In the genomic region with DNA sequence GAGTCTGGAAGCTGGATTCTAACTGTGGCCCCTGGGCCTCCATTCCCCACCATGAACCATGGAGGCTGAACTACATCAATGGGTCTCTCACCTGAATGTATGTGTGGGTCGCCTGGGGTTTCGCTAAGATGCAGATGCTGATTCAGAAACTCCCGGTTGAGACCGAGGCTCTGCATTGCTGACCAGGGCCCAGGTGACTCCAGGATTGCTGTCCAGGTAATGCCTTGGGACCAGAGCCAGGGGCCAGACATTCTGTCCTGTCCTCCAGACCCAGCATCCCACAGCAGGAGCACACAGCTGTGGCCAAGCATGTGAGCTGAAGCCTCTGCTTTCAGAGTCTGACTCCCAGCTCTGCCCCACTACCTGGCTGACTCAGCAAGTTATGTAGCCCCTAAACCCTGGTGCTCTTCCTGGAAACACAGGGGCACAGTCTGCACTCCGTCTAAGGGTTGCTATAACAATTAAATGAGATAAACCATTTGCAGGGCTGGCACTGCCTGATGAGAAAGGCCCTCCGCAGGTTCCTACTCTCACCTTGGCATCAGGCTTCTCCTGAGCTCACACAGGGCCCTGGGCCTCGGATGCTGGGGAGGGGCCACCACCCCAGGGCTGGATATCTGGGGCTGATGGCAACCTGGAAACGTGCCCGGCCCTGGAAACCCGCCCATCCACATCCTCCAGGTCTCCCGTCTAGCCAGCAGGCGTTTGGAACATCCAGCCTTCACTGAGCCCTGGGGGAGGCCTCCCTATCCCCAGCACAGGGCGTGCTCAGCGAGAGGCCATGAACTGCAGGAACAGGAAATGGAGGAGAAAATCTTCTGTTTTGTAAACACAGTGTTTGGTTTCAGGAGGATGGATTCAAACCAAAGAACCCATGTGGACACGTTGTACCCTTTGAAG, we compare ENCODE assay signal across 12 cellular contexts.
A peak's percentile ranks its signal among the peaks of the same experiment; 100 is the strongest.
DNase-seq lines count a peak whose midpoint lies in the region; ATAC-seq, FAIRE-seq and TF ChIP-seq lines count a peak whose summit lies in the region.
"Had no signal": no experiment of that assay in that cellular context is flagged by ENCODE, and none has a peak within 500 bp of the region (broad histone marks: within the 10 kb centered on the region; RNA-seq: fewer than 3 reads in every experiment).

No MANE protein-coding gene starts in this region.

- ATAC-seq in HG03196 (IDR thresholded peaks at IDR 0.05; ENCODE audit: unreplicated experiment) (no peak), GM18867 (IDR thresholded peaks at IDR 0.05; ENCODE audit: unreplicated experiment) (no peak)

- no peak overlapping the region for H2BK120ac ChIP-seq in H1 (replicated peaks; ENCODE audit: low read depth, low read length)

- TF ChIP-seq CTCF in H1 (IDR thresholded peaks at IDR 0.05; ENCODE audit: control extremely low read depth in 1 of 3, insufficient read depth in 1 of 3, low read depth in 1 of 3, low read length in 3 of 3) (no peak), osteocyte (IDR thresholded peaks at IDR 0.05) (no peak)

- H3K9me3 ChIP-seq in H1 (ENCODE audit: insufficient read depth in 2 of 2, low read depth in 1 of 2, low read length in 1 of 2): peaks cover 0 to 2% of the 10 kb centered on the region in 2 experiments; a peak in 1 of 4 replicates
- H3K9me3 ChIP-seq: colonic mucosa had no signal

- POLR2A ChIA-PET in H1 (lab: Charles Lee; ENCODE audit: partially characterized antibody): no interaction called here

- H3K4me1 ChIP-seq in H1 (replicated peaks in 1 of 4; ENCODE audit: control insufficient read depth in 3 of 4, insufficient read depth in 4 of 4, low read length in 3 of 4): no peaks in the 10 kb centered on the region; a peak in 2 of 7 replicates
- H3K4me1 ChIP-seq: colonic mucosa had no signal

- H3K36me3 ChIP-seq in H1 (ENCODE audit: control insufficient read depth in 2 of 4, insufficient read depth in 4 of 4, low read length in 3 of 4): no peaks in the 10 kb centered on the region; a peak in 1 of 8 replicates
- H3K36me3 ChIP-seq: colonic mucosa had no signal

- WGBS in H1 (ENCODE audit: extremely low coverage in 1 of 2, insufficient coverage in 1 of 2, insufficient read length in 1 of 2, insufficient replicate concordance in 2 of 2, low coverage in 1 of 2, low lambda C conversion rate in 2 of 2, missing lambda C conversion rate in 1 of 2), 2 experiments: 83% methylated on average over 15 of the region's 15 CpGs; no CpG with 5 or more reads in 1 of the 2 experiments

- H3K79me1 ChIP-seq in H1 (ENCODE audit: low read depth, low read length): no peaks in the 10 kb centered on the region

- CTCF ChIA-PET in H1 (lab: Charles Lee; ENCODE audit: partially characterized antibody): interaction anchor here (0.7 kb wide), 1 partner anchor 73 kb away, joined by 3 read pairs; no protein-coding TSS in a partner anchor

- H3K9ac ChIP-seq in H1 (replicated peaks in 1 of 4; ENCODE audit: extremely low read depth in 1 of 4, low read depth in 3 of 4, low read length in 3 of 4): no peak overlapping the region

- no peak overlapping the region for H3K23ac ChIP-seq in H1 (ENCODE audit: insufficient read length)

- no peak overlapping the region for H2BK15ac ChIP-seq in H1 (ENCODE audit: low read length)

- no peak for TF ChIP-seq RAD21 in H1 (IDR thresholded peaks at IDR 0.05 in 1 of 2, conservative IDR thresholded peaks at IDR 0.05 in 1 of 2; ENCODE audit: low read depth in 2 of 2, low read length in 2 of 2)

- no peaks in the 10 kb centered on the region for H3K79me2 ChIP-seq in H1 (ENCODE audit: control insufficient read depth in 1 of 2, insufficient read depth in 2 of 2, low read length in 2 of 2)

- no peaks in the 10 kb centered on the region for H3K4me1 Mint-ChIP-seq in osteocyte (ENCODE audit: unreplicated experiment)

- no peak overlapping the region for H3K56ac ChIP-seq in H1 (replicated peaks; ENCODE audit: insufficient read length, low read depth, low read length)

- no peak overlapping the region for H3K4me3 ChIP-seq in H1 (ENCODE audit: extremely low read depth in 1 of 4, insufficient read depth in 2 of 4, low read depth in 3 of 4, low read length in 4 of 4)
- H3K4me3 ChIP-seq: colonic mucosa had no signal

- no peaks in the 10 kb centered on the region for H3K23me2 ChIP-seq in H1 (ENCODE audit: low read depth, low read length)

- H4K8ac ChIP-seq in H1 (ENCODE audit: extremely low read depth, insufficient read depth, low read length): no peak overlapping the region; the same call in 1 of the 2 replicates

- no peaks in the 10 kb centered on the region for H3K27me3 Mint-ChIP-seq in osteocyte (ENCODE audit: unreplicated experiment)

- no peak overlapping the region for H3K14ac ChIP-seq in H1 (ENCODE audit: insufficient read length)

- H2BK20ac ChIP-seq in H1 (ENCODE audit: low read length): 0 out of 2 replicates have a peak overlapping the region, but pooled peaks have one; percentile 18

- no peaks in the 10 kb centered on the region; a peak in 1 of 7 replicates for H3K27me3 ChIP-seq in H1 (replicated peaks in 1 of 4; ENCODE audit: control insufficient read depth in 3 of 4, extremely low read depth in 1 of 4, insufficient read depth in 3 of 4, low read length in 3 of 4)
- H3K27me3 ChIP-seq: colonic mucosa had no signal

- H3K4me2 ChIP-seq in H1 (ENCODE audit: insufficient read depth in 1 of 2, low read depth in 2 of 2, low read length in 2 of 2): no peak overlapping the region

- no peak overlapping the region for H3K4ac ChIP-seq in H1 (replicated peaks; ENCODE audit: insufficient read length, low read depth, low read length)

- H4K20me1 ChIP-seq in H1 (replicated peaks in 1 of 2; ENCODE audit: control insufficient read depth in 1 of 2, insufficient read depth in 2 of 2, low read length in 2 of 2): no peaks in the 10 kb centered on the region

- peaks cover 27% of the 10 kb centered on the region for H3K9me3 Mint-ChIP-seq in osteocyte (ENCODE audit: unreplicated experiment)

- H3K4me3 Mint-ChIP-seq in osteocyte (ENCODE audit: unreplicated experiment): no peak overlapping the region
- H3K4me3 Mint-ChIP-seq: T-helper 2 cell treated with Interferon-gamma antibody and Interleukin-4, amounts not matched to agents 5 μg/mL and 100 μg/mL, for 36 hours had no signal

- H4K5ac ChIP-seq in H1 (ENCODE audit: insufficient read length, low read depth, low read length): no peak overlapping the region

- H2AFZ ChIP-seq in H1 (ENCODE audit: low read length): no peak overlapping the region

- no peak for TF ChIP-seq POLR2A in H1 (IDR thresholded peaks at IDR 0.05; ENCODE audit: control extremely low read depth in 1 of 2, low read depth in 2 of 2, low read length in 2 of 2)

- H2BK12ac ChIP-seq in H1 (ENCODE audit: low read depth, low read length): no peak overlapping the region

- peak; percentile 18 for DNase-seq in NCI-H146 (lab: John Stamatoyannopoulos, UW)
- DNase-seq in NCI-H146 treated with DMSO at 0.1 percent for 48 hours (lab: John Stamatoyannopoulos, UW; ENCODE audit: unreplicated experiment): no peak
- peak; percentile 22 for DNase-seq in Daoy (ENCODE audit: low read depth)
- DNase-seq in H1 (ENCODE audit: low read depth in 1 of 2, low spot score in 2 of 2): peak in 1 of 2 experiments; percentile 33
- DNase-seq in osteocyte (ENCODE audit: extremely low spot score, unreplicated experiment): peak; percentile 65
- DNase-seq in NK-92 (lab: John Stamatoyannopoulos, UW; ENCODE audit: unreplicated experiment): no peak
- DNase-seq: colonic mucosa, NCI-H226 had no signal

- no peak for FAIRE-seq in H1 (lab: Jason Lieb, UNC)
- FAIRE-seq: RCC 7860 had no signal

- H3K36me3 Mint-ChIP-seq in osteocyte (ENCODE audit: unreplicated experiment): no peaks in the 10 kb centered on the region

- no peak overlapping the region for H4K91ac ChIP-seq in H1 (replicated peaks; ENCODE audit: insufficient read length, low read length)

- no peak overlapping the region for H2BK5ac ChIP-seq in H1 (ENCODE audit: low read depth, low read length)

- no peak for TF ChIP-seq EP300 in H1 (IDR thresholded peaks at IDR 0.05; ENCODE audit: borderline replicate concordance in 1 of 2, low read depth in 2 of 2, low read length in 2 of 2)

- no peak overlapping the region for H2AK5ac ChIP-seq in H1 (ENCODE audit: low read depth, low read length)

- H3K18ac ChIP-seq in H1 (ENCODE audit: extremely low read depth, low read length): no peak overlapping the region

- no peak overlapping the region for H3K27ac Mint-ChIP-seq in osteocyte (ENCODE audit: unreplicated experiment)
- H3K27ac Mint-ChIP-seq: T-helper 2 cell treated with Interferon-gamma antibody and Interleukin-4, amounts not matched to agents 5 μg/mL and 100 μg/mL, for 36 hours had no signal

- no peak overlapping the region for H3K27ac ChIP-seq in H1 (ENCODE audit: low read depth, low read length)
- H3K27ac ChIP-seq: colonic mucosa had no signal

TF ChIP-seq in H1, 55 proteins besides CTCF, POLR2A, EP300 and RAD21:
- TF ChIP-seq MAFK (IDR thresholded peaks at IDR 0.05; ENCODE audit: low read depth, low read length): peak; percentile 29; the same call in 1 of the 2 replicates
- TF ChIP-seq, protein P1, sequence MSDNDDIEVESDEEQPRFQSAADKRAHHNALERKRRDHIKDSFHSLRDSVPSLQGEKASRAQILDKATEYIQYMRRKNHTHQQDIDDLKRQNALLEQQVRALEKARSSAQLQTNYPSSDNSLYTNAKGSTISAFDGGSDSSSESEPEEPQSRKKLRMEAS (IDR thresholded peaks at IDR 0.05): no peak

Comparison
In these comparisons a context has a peak if more than half of its experiments do, and no peak if none do; other contexts are left out.
1. DNase-seq: peak in NCI-H146 (single experiment), Daoy (single experiment) and osteocyte (single experiment); none in NCI-H146 treated with DMSO at 0.1 percent for 48 hours (single experiment) and NK-92 (single experiment).